Comparison of ENCODE assay signal across 2 cellular contexts in the genomic region with DNA sequence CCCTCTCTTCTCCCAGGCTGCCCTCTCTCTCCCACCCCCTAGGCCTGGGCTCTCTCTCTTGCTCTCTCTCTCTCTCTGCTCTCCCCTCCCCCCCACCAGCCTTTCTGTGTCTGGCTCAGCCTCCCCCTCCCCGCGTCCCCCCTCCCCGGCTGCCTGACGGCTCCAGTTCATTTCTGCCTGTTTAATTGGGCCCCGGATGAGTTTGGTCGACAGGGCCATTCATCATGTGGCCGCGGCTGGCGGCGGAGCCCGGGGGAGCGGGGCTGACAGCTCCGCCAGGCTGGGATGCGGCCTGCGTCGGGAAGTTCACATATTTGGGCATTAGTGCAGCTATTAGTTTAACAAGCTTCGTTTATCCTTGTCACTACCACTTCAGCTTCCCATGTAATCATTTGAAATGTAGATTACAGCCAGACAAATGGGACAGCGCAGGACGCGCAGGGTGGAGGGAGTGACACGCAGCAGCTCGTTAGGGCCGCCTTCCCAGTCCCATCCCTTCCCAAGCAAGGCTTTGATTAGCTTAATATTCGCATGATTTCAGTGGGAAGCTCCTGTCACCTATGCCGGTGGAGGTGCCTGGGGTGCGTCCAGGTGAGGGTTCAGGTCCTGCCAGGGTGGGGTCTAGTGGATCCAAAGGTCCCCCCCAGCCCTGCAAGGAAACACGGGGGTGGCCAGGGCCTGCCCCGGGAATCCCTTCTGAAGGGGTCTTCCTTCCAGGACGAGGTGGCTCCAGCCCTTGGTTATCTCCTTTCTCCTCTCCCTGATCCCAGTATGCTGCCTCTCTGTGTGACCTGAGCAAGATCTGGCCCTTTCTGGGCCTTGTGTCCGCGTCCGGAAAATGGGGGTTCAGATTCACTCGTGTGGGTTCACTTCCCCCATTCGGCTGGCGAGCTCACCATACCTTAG.
TF ChIP-seq lines count a peak whose summit lies in the region.

No MANE protein-coding gene starts in this region.

TF ChIP-seq in SK-N-SH, 30 proteins besides CTCF, POLR2A, EP300 and RAD21 (continued from another document):
- TF ChIP-seq, protein P1, sequence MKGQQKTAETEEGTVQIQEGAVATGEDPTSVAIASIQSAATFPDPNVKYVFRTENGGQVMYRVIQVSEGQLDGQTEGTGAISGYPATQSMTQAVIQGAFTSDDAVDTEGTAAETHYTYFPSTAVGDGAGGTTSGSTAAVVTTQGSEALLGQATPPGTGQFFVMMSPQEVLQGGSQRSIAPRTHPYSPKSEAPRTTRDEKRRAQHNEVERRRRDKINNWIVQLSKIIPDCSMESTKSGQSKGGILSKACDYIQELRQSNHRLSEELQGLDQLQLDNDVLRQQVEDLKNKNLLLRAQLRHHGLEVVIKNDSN (IDR thresholded peaks at IDR 0.05; ENCODE audit: borderline replicate concordance, low read depth), result no peak
- no peak for TF ChIP-seq USF2 (IDR thresholded peaks at IDR 0.05; ENCODE audit: borderline replicate concordance, low read depth, low read length)
TF ChIP-seq in SK-N-SH: peak in this region for 0.

TF ChIP-seq in SK-N-SH treated with all-trans-retinoic acid at 6 μM for 48 hours, 23 proteins besides CTCF, POLR2A, EP300 and RAD21 (continued from another document):
- no peak for TF ChIP-seq TSHZ2 (CRISPR knock-in tag; IDR thresholded peaks at IDR 0.05)
- no peak for TF ChIP-seq CSRNP3 (CRISPR knock-in tag; IDR thresholded peaks at IDR 0.05)
- TF ChIP-seq ISL1 (CRISPR knock-in tag; IDR thresholded peaks at IDR 0.05), result no peak
- no peak for TF ChIP-seq POU6F1 (CRISPR knock-in tag; IDR thresholded peaks at IDR 0.05; ENCODE audit: borderline replicate concordance, low read depth)
- no peak for TF ChIP-seq ESRRG (CRISPR knock-in tag; IDR thresholded peaks at IDR 0.05)
- TF ChIP-seq ZFP30 (CRISPR knock-in tag; IDR thresholded peaks at IDR 0.05), result no peak
- no peak for TF ChIP-seq GLIS3 (CRISPR knock-in tag; IDR thresholded peaks at IDR 0.05)
- no peak for TF ChIP-seq TOX (CRISPR knock-in tag; IDR thresholded peaks at IDR 0.05; ENCODE audit: borderline replicate concordance)
- no peak for TF ChIP-seq CREB5 (CRISPR knock-in tag; IDR thresholded peaks at IDR 0.05; ENCODE audit: low read depth)
